ENCODE assay signal across 21 cellular contexts in genomic region chr20:37596890-37597539, GRCh38.
DNase-seq lines count a peak whose midpoint lies in the region; ATAC-seq, FAIRE-seq and TF ChIP-seq lines count a peak whose summit lies in the region.
"Had no signal": no experiment of that assay in that cellular context is flagged by ENCODE, and none has a peak within 500 bp of the region (broad histone marks: within the 10 kb centered on the region; RNA-seq: fewer than 3 reads in every experiment).

No MANE protein-coding gene starts in this region.

- peak; percentile 62 for FAIRE-seq in HTR-8/SVneo (lab: Jason Lieb, UNC)
- FAIRE-seq: colon, D721Med, GM18507 had no signal

- no peaks in the 10 kb centered on the region for H3K36me3 Mint-ChIP-seq in nephron progenitor cell (ENCODE audit: low read depth)
- H3K36me3 Mint-ChIP-seq: stimulated activated effector memory CD8-positive, alpha-beta T cell treated with anti-CD3 and anti-CD28 coated beads, Interleukin-12 subunit alpha, Interleukin-12 subunit beta, amount 100 ng/mL, for 72 hours had no signal

- H3K4me1 Mint-ChIP-seq in nephron progenitor cell = peaks cover 32% of the 10 kb centered on the region
- no peaks in the 10 kb centered on the region for H3K4me1 Mint-ChIP-seq in stimulated activated naive CD8-positive, alpha-beta T cell treated with anti-CD3 and anti-CD28 coated beads, Interleukin-15, amount 100 ng/mL, for 72 hours
- H3K4me1 Mint-ChIP-seq: stimulated activated effector memory CD8-positive, alpha-beta T cell treated with anti-CD3 and anti-CD28 coated beads, Interleukin-12 subunit alpha, Interleukin-12 subunit beta, amount 100 ng/mL, for 72 hours had no signal

- no peaks in the 10 kb centered on the region for H3K9me3 Mint-ChIP-seq in nephron progenitor cell
- H3K9me3 Mint-ChIP-seq in stimulated activated naive CD8-positive, alpha-beta T cell treated with anti-CD3 and anti-CD28 coated beads, Interleukin-15, amount 100 ng/mL, for 72 hours = no peaks in the 10 kb centered on the region
- H3K9me3 Mint-ChIP-seq: activated T-cell treated with anti-CD3 and anti-CD28 coated beads, Interleukin-2, amount 50 U/mL, for 4 hours; stimulated activated effector memory CD8-positive, alpha-beta T cell treated with anti-CD3 and anti-CD28 coated beads, Interleukin-12 subunit alpha, Interleukin-12 subunit beta, amount 100 ng/mL, for 72 hours; T-helper 1 cell treated with Interleukin-12 subunit alpha and Interleukin-12 subunit beta and Interleukin-4 antibody, amounts not matched to agents 30 μg/mL and 1 μg/mL, for 36 hours had no signal

- TF ChIP-seq CTCF in nephron progenitor cell (IDR thresholded peaks at IDR 0.05) = no peak

- ATAC-seq in stimulated activated naive CD8-positive, alpha-beta T cell treated with anti-CD3 and anti-CD28 coated beads, Interleukin-15, amount 100 ng/mL, for 72 hours = no peak
- ATAC-seq in GM18858 (IDR thresholded peaks at IDR 0.05; ENCODE audit: unreplicated experiment) = no peak
- ATAC-seq: activated T-cell treated with anti-CD3 and anti-CD28 coated beads, Interleukin-2, amount 50 U/mL, for 4 hours; heart right ventricle; left cardiac atrium; stimulated activated effector memory CD8-positive, alpha-beta T cell treated with anti-CD3 and anti-CD28 coated beads, Interleukin-12 subunit alpha, Interleukin-12 subunit beta, amount 100 ng/mL, for 72 hours had no signal

- peaks cover 39% of the 10 kb centered on the region for H3K27me3 Mint-ChIP-seq in nephron progenitor cell (ENCODE audit: low read depth, poor library complexity)
- H3K27me3 Mint-ChIP-seq in stimulated activated naive CD8-positive, alpha-beta T cell treated with anti-CD3 and anti-CD28 coated beads, Interleukin-15, amount 100 ng/mL, for 72 hours = peaks cover 65% of the 10 kb centered on the region

- H3K4me3 Mint-ChIP-seq in nephron progenitor cell = no peak overlapping the region
- no peak overlapping the region for H3K4me3 Mint-ChIP-seq in stimulated activated naive CD8-positive, alpha-beta T cell treated with anti-CD3 and anti-CD28 coated beads, Interleukin-15, amount 100 ng/mL, for 72 hours
- H3K4me3 Mint-ChIP-seq: activated T-cell treated with anti-CD3 and anti-CD28 coated beads, Interleukin-2, amount 50 U/mL, for 4 hours; stimulated activated effector memory CD8-positive, alpha-beta T cell treated with anti-CD3 and anti-CD28 coated beads, Interleukin-12 subunit alpha, Interleukin-12 subunit beta, amount 100 ng/mL, for 72 hours; T-helper 1 cell treated with Interleukin-12 subunit alpha and Interleukin-12 subunit beta and Interleukin-4 antibody, amounts not matched to agents 30 μg/mL and 1 μg/mL, for 36 hours had no signal

- H3K27ac Mint-ChIP-seq in nephron progenitor cell = peak overlapping the region; percentile 32
- no peak overlapping the region for H3K27ac Mint-ChIP-seq in stimulated activated naive CD8-positive, alpha-beta T cell treated with anti-CD3 and anti-CD28 coated beads, Interleukin-15, amount 100 ng/mL, for 72 hours
- H3K27ac Mint-ChIP-seq: stimulated activated effector memory CD8-positive, alpha-beta T cell treated with anti-CD3 and anti-CD28 coated beads, Interleukin-12 subunit alpha, Interleukin-12 subunit beta, amount 100 ng/mL, for 72 hours; T-helper 1 cell treated with Interleukin-12 subunit alpha and Interleukin-12 subunit beta and Interleukin-4 antibody, amounts not matched to agents 30 μg/mL and 1 μg/mL, for 36 hours had no signal

- DNase-seq in DMS 273 (lab: John Stamatoyannopoulos, UW; ENCODE audit: unreplicated experiment) (peak; percentile 45), HTR-8/SVneo (ENCODE audit: insufficient read length, low spot score) (no peak), NCI-H69 (lab: John Stamatoyannopoulos, UW) (peak; percentile 29), nephron progenitor cell (peak; percentile 20), NCI-H187 treated with DMSO at 0.1 percent for 48 hours (lab: John Stamatoyannopoulos, UW) (no peak)
- no peak for DNase-seq in stimulated activated naive CD8-positive, alpha-beta T cell treated with anti-CD3 and anti-CD28 coated beads, Interleukin-15, amount 100 ng/mL, for 72 hours
- DNase-seq: activated CD4-positive, alpha-beta T cell treated with anti-CD3 and anti-CD28 coated beads for 48 hours; activated T-cell treated with anti-CD3 and anti-CD28 coated beads, Interleukin-2, amount 50 U/mL, for 4 hours; effector CD8-positive, alpha-beta T cell; heart right ventricle; left cardiac atrium; NCI-H1417 treated with DMSO at 0.1 percent for 48 hours; NCI-H226; RPMI8226; stimulated activated CD4-positive, alpha-beta T cell treated with anti-CD3 and anti-CD28 coated beads, Interleukin-2, amount 100 ng/mL, for 48 hours had no signal

Comparison
In these comparisons a context has a peak if more than half of its experiments do, and no peak if none do; other contexts are left out.
1. DNase-seq: peak in DMS 273 (single experiment), NCI-H69 (single experiment) and nephron progenitor cell (single experiment); none in HTR-8/SVneo (single experiment), stimulated activated naive CD8-positive, alpha-beta T cell treated with anti-CD3 and anti-CD28 coated beads, Interleukin-15, amount 100 ng/mL, for 72 hours (0 of 2) and NCI-H187 treated with DMSO at 0.1 percent for 48 hours (single experiment).